ENCODE assay signal across 10 cellular contexts in genomic region chr12:114692558-114693531, GRCh38. TPM values are rescaled to one million over a fixed set of nuclear protein-coding genes. Genes with fewer than 3 reads are reported as not detected.
DNase-seq lines count a peak whose midpoint lies in the region; ATAC-seq and TF ChIP-seq lines count a peak whose summit lies in the region.
"Had no signal": no experiment of that assay in that cellular context is flagged by ENCODE, and none has a peak within 500 bp of the region (broad histone marks: within the 10 kb centered on the region; RNA-seq: fewer than 3 reads in every experiment).

No MANE protein-coding gene starts in this region.

- no peaks in the 10 kb centered on the region for H3K36me3 ChIP-seq in osteoblast (ENCODE audit: insufficient read depth, low read length)

- POLR2A ChIA-PET in RWPE1 (lab: Yijun Ruan, JAX; ENCODE audit: low non-redundant PET), result no interaction called here

- no peaks in the 10 kb centered on the region for H3K9me3 ChIP-seq in osteoblast (ENCODE audit: low read depth, low read length)

- no peak for ATAC-seq in GM21717 (IDR thresholded peaks at IDR 0.05; ENCODE audit: unreplicated experiment)

- no peaks in the 10 kb centered on the region for H3K4me1 ChIP-seq in osteoblast (ENCODE audit: insufficient read depth, low read length)

- peak overlapping the region; percentile 65 for H3K4me3 ChIP-seq in AG09309 (ENCODE audit: control insufficient read depth, low read depth, low read length)
- peak overlapping the region; percentile 68 for H3K4me3 ChIP-seq in fibroblast of villous mesenchyme (ENCODE audit: low read depth, low read length)
- H3K4me3 ChIP-seq in osteoblast (ENCODE audit: insufficient read depth, low read length), result peak overlapping the region; percentile 67

- CTCF ChIA-PET in RWPE1 (lab: Yijun Ruan, JAX), result interaction anchor here (0.6 kb wide), 1 partner anchor 44 kb away, joined by 4 read pairs; no protein-coding TSS in a partner anchor

- H4K20me1 ChIP-seq in osteoblast (ENCODE audit: insufficient read depth, low read length), result no peaks in the 10 kb centered on the region

- peaks cover 95% of the 10 kb centered on the region for H3K27me3 ChIP-seq in osteoblast (ENCODE audit: insufficient read depth, low read length)

- no peak for DNase-seq in AG09309 (ENCODE audit: low read depth)
- DNase-seq in RWPE1 (ENCODE audit: low spot score), result peak; percentile 42
- peak; percentile 56 for DNase-seq in fibroblast of villous mesenchyme (ENCODE audit: low read depth)
- peak; percentile 89 for DNase-seq in osteoblast (ENCODE audit: insufficient read length, low spot score, missing footprints)
- no peak for DNase-seq in HuH-7 (ENCODE audit: low spot score)
- no peak for DNase-seq in stimulated activated CD8-positive, alpha-beta memory T cell treated with anti-CD3 and anti-CD28 coated beads, Interleukin-4, amount 100 ng/mL, for 48 hours
- DNase-seq in stimulated activated naive CD4-positive, alpha-beta T cell (lab: John Stamatoyannopoulos, UW), result no peak
- DNase-seq: NCI-H226; stimulated activated CD4-positive, alpha-beta T cell treated with anti-CD3 and anti-CD28 coated beads, Interleukin-4, amount 100 ng/mL, for 1 hour had no signal

- H3K27ac ChIP-seq in RWPE1 (peak overlapping the region; percentile 68), osteoblast (ENCODE audit: low read depth, low read length) (no peak overlapping the region)

- TF ChIP-seq CTCF in AG09309 (IDR thresholded peaks at IDR 0.05; ENCODE audit: control insufficient read depth, insufficient read depth, low read depth, low read length, missing control alignments) (no peak), RWPE1 (conservative IDR thresholded peaks at IDR 0.05; ENCODE audit: low read depth) (peak; percentile 14; the same call in 1 of the 2 replicates), fibroblast of villous mesenchyme (IDR thresholded peaks at IDR 0.05; ENCODE audit: insufficient read depth, low read depth, low read length) (peak; percentile 21), osteoblast (IDR thresholded peaks at IDR 0.05; ENCODE audit: extremely low read depth, low read depth, low read length) (no peak)

- H3K79me2 ChIP-seq in osteoblast (ENCODE audit: insufficient read depth, low read length), result no peaks in the 10 kb centered on the region

- peak overlapping the region; percentile 77 for H2AFZ ChIP-seq in osteoblast (ENCODE audit: low read length)

- peak overlapping the region; percentile 86 for H3K4me2 ChIP-seq in osteoblast (ENCODE audit: insufficient read depth, low read length)

RNA-seq across cellular contexts. Expression of gene TBX3, which starts 8.9 kb away (rescaled TPM):
- total RNA-seq in fibroblast of villous mesenchyme (109 and 114 TPM in 2 replicates), osteoblast (11.9 and 14.1 TPM in 2 replicates)

Comparison
In these comparisons a context has a peak if more than half of its experiments do, and no peak if none do; other contexts are left out.
1. DNase-seq: peak in RWPE1 (single experiment), fibroblast of villous mesenchyme (single experiment) and osteoblast (single experiment); none in AG09309 (single experiment), HuH-7 (single experiment), stimulated activated CD8-positive, alpha-beta memory T cell treated with anti-CD3 and anti-CD28 coated beads, Interleukin-4, amount 100 ng/mL, for 48 hours (single experiment) and stimulated activated naive CD4-positive, alpha-beta T cell (0 of 6).
2. CTCF ChIP-seq: peak in RWPE1 (single experiment) and fibroblast of villous mesenchyme (single experiment); none in AG09309 (single experiment) and osteoblast (single experiment).
3. Peak in every context shown above with its lines, with median percentiles within 50 percentile points of each other: H3K4me3 ChIP-seq.